22 cellular contexts compared by ENCODE assay signal in the genomic region with DNA sequence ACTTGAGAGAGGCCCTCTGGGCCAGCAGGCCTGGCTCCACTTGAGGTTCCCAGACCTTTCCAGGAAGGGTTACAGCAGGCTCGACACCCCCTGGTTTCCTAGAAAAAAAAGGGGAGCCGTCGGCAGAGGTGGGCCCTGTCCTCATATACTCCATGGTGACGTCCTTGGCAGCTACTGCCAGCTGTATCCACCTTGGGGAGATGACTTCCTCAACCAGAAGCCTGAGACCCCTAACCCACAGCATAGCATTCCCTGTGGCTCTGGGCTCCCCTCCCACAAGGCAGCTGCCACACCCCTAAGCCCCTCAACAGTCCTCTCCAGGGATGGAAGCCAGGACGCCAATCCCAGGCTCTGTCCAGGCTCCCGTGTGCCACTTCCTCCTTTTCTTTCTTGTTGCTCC.
"Had no signal": no experiment of that assay in that cellular context is flagged by ENCODE, and none has a peak within 500 bp of the region (broad histone marks: within the 10 kb centered on the region; RNA-seq: fewer than 3 reads in every experiment).

No MANE protein-coding gene starts in this region.

- H3K27me3 ChIP-seq: esophagus muscularis mucosa, gastrocnemius medialis, heart right ventricle, right lobe of liver, spleen, testis, transverse colon, uterus had no signal

- H2AFZ ChIP-seq: parathyroid adenoma had no signal

- H3K27ac ChIP-seq: epithelial cell of prostate, esophagus muscularis mucosa, gastrocnemius medialis, heart right ventricle, parathyroid adenoma, psoas muscle, right lobe of liver, spleen, testis, transverse colon, uterus had no signal

- H3K36me3 ChIP-seq: esophagus muscularis mucosa, gastrocnemius medialis, heart right ventricle, right lobe of liver, spleen, transverse colon, uterus had no signal

- H3K36me3 Mint-ChIP-seq: natural killer cell; stimulated activated naive B cell treated with anti-CD40 and anti-IgM and Interleukin-4, amounts not matched to agents 10 μg/mL and 1 μg/mL and 100 μg/mL, for 72 hours had no signal

- H3K4me1 Mint-ChIP-seq: natural killer cell; stimulated activated naive B cell treated with anti-CD40 and anti-IgM and Interleukin-4, amounts not matched to agents 10 μg/mL and 1 μg/mL and 100 μg/mL, for 72 hours had no signal

- H3K4me3 ChIP-seq: esophagus muscularis mucosa, gastrocnemius medialis, heart right ventricle, mucosa of descending colon, psoas muscle, right lobe of liver, spleen, testis, transverse colon, uterus had no signal

- H3K27ac Mint-ChIP-seq: natural killer cell; stimulated activated naive B cell treated with anti-CD40 and anti-IgM and Interleukin-4, amounts not matched to agents 10 μg/mL and 1 μg/mL and 100 μg/mL, for 72 hours; stimulated activated naive CD8-positive, alpha-beta T cell treated with anti-CD3 and anti-CD28 coated beads, Interleukin-15, amount 100 ng/mL, for 72 hours had no signal

- H3K4me1 ChIP-seq: esophagus muscularis mucosa, gastrocnemius medialis, heart right ventricle, parathyroid adenoma, psoas muscle, right lobe of liver, spleen, testis, transverse colon, uterus had no signal

- H3K9ac ChIP-seq: parathyroid adenoma had no signal

- H3K9me3 ChIP-seq: gastrocnemius medialis, right lobe of liver, testis, uterus had no signal

- H3K9me3 Mint-ChIP-seq: natural killer cell had no signal

- H3K27me3 Mint-ChIP-seq: stimulated activated naive CD8-positive, alpha-beta T cell treated with anti-CD3 and anti-CD28 coated beads, Interleukin-15, amount 100 ng/mL, for 72 hours had no signal

- DNase-seq: effector memory CD4-positive, alpha-beta T cell; gastrocnemius medialis; heart right ventricle; mammary epithelial cell; mucosa of descending colon; natural killer cell; occipital lobe; psoas muscle; retina; right lobe of liver; spleen; stimulated activated CD4-positive, alpha-beta T cell treated with anti-CD3 and anti-CD28 coated beads, Interleukin-15, amount 100 ng/mL, for 24 hours; stimulated activated CD4-positive, alpha-beta T cell treated with anti-CD3 and anti-CD28 coated beads, Interleukin-1b, Interleukin-23, amount 100 ng/mL, for 48 hours; stimulated activated CD4-positive, alpha-beta T cell treated with anti-CD3 and anti-CD28 coated beads, Interleukin-4, amount 100 ng/mL, for 24 hours; stimulated activated naive B cell treated with anti-CD40 and anti-IgM and Interleukin-4, amounts not matched to agents 10 μg/mL and 1 μg/mL and 100 μg/mL, for 72 hours; stimulated activated naive CD8-positive, alpha-beta T cell treated with anti-CD3 and anti-CD28 coated beads, Interleukin-15, amount 100 ng/mL, for 72 hours; testis; transverse colon; uterus had no signal

- H3K79me2 ChIP-seq: parathyroid adenoma had no signal

- H3K4me3 Mint-ChIP-seq: natural killer cell; stimulated activated naive B cell treated with anti-CD40 and anti-IgM and Interleukin-4, amounts not matched to agents 10 μg/mL and 1 μg/mL and 100 μg/mL, for 72 hours; stimulated activated naive CD8-positive, alpha-beta T cell treated with anti-CD3 and anti-CD28 coated beads, Interleukin-15, amount 100 ng/mL, for 72 hours had no signal
